18 cellular contexts compared by ENCODE assay signal in the genomic region with DNA sequence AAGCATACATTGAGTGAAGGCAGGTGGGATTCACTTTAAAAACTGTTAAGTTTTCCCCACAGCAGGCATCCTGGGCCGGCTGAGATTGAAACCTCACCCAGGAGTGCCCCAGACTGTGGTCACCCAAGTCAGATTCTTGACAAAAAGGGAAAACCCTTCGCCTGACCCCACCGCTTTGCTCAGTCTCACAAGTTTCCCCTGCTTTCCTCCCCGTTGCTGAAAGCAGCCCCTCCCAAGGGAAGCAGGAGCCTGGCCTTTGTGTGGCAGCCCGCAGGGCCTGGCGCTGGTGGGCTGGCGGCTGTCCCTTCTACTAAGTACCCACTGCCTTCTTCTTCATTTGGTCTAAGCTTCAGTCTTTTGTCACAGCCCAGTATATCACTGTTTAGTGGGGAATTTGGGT. TPM values are rescaled to one million over a fixed set of nuclear protein-coding genes. Genes with fewer than 3 reads are reported as not detected.
A peak's percentile ranks its signal among the peaks of the same experiment; 100 is the strongest.
DNase-seq lines count a peak whose midpoint lies in the region; ATAC-seq and TF ChIP-seq lines count a peak whose summit lies in the region.
"Had no signal": no experiment of that assay in that cellular context is flagged by ENCODE, and none has a peak within 500 bp of the region (broad histone marks: within the 10 kb centered on the region; RNA-seq: fewer than 3 reads in every experiment).

No MANE protein-coding gene starts in this region.

- no peak for TF ChIP-seq POLR2A in stomach (IDR thresholded peaks at IDR 0.05)

- TF ChIP-seq CTCF in stomach (IDR thresholded peaks at IDR 0.05) (no peak), GM13976 (IDR thresholded peaks at IDR 0.05; ENCODE audit: borderline replicate concordance, control extremely low read depth, extremely low read depth, insufficient read depth, missing control alignments) (no peak)

- WGBS in stomach, 5 donors: 50 to 69% (median 60%) methylated on average over 7 of the region's 7 CpGs

- DNase-seq in H7 (peak; percentile 51), stomach (no peak), GM13976 (ENCODE audit: low spot score) (no peak)
- DNase-seq in stimulated activated CD4-positive, alpha-beta T cell treated with anti-CD3 and anti-CD28 coated beads, Interleukin-4, amount 100 ng/mL, for 4 hours: no peak
- DNase-seq in activated CD8-positive, alpha-beta memory T cell treated with anti-CD3 and anti-CD28 coated beads, Interleukin-2, amount 50 U/mL, for 4 hours: no peak
- DNase-seq: activated CD4-positive, alpha-beta T cell treated with anti-CD3 and anti-CD28 coated beads for 48 hours; activated effector memory CD4-positive, alpha-beta T cell treated with anti-CD3 and anti-CD28 coated beads, Interleukin-2, amount 50 U/mL, for 16 hours; caudate nucleus; HFFc6; left cardiac atrium; mesendoderm; NCI-H226; stimulated activated CD8-positive, alpha-beta memory T cell treated with anti-CD3 and anti-CD28 coated beads, Interleukin-4, amount 100 ng/mL, for 48 hours had no signal

- no peaks in the 10 kb centered on the region for H3K9me3 ChIP-seq in stomach
- H3K9me3 ChIP-seq: prostate gland, suprapubic skin had no signal

- H3K4me1 ChIP-seq in stomach: peaks cover 0 to 12% (median 8%) of the 10 kb centered on the region in 4 donors
- H3K4me1 ChIP-seq: prostate gland, suprapubic skin had no signal

- in situ Hi-C loops in GM13976 (cut with MboI; ENCODE audit: low sequenced_read_pairs, unreplicated experiment): no loop called here

- H3K4me3 ChIP-seq in H7 (ENCODE audit: insufficient read depth, low read depth, low read length) (no peak overlapping the region), stomach (no peak overlapping the region)
- H3K4me3 ChIP-seq: prostate gland, suprapubic skin had no signal

- intact Hi-C loops in stomach (cut with DNase I; ENCODE audit: low total_unique reads): loop anchor here (10.0 kb wide), 1 partner anchor 98 kb away; no protein-coding TSS in a partner anchor

- no peaks in the 10 kb centered on the region for H3K27me3 ChIP-seq in H7 (ENCODE audit: control insufficient read depth, insufficient read depth, low read length)
- peaks cover 0 to 10% (median 0%) of the 10 kb centered on the region in 3 donors for H3K27me3 ChIP-seq in stomach

- TF ChIP-seq EP300 in stomach (IDR thresholded peaks at IDR 0.05): no peak

- H3K36me3 ChIP-seq in H7 (replicated peaks; ENCODE audit: control insufficient read depth, insufficient read depth, low read length) (no peaks in the 10 kb centered on the region), stomach (no peaks in the 10 kb centered on the region)
- H3K36me3 ChIP-seq: prostate gland, suprapubic skin had no signal

- peak overlapping the region in 3 of 5 donors; percentile 46 to 72 (median 54) for H3K27ac ChIP-seq in stomach
- H3K27ac ChIP-seq: prostate gland, RWPE1, suprapubic skin had no signal

- ATAC-seq in GM19023 (IDR thresholded peaks at IDR 0.05; ENCODE audit: unreplicated experiment) (peak; percentile 77), HG03354 (IDR thresholded peaks at IDR 0.05; ENCODE audit: poor library complexity, severe bottlenecking, unreplicated experiment) (peak; percentile 48)
- ATAC-seq: left cardiac atrium had no signal

RNA-seq across cellular contexts. Expression of gene RNF32, which starts 16.0 kb away (rescaled TPM):
- 1.0 and 1.1 TPM in 2 replicates for total RNA-seq in H7 (2014; rRNA removed; shearing (Covaris generic))
- 1 to 10 TPM in 3 of 5 donors, not detected in 2; 1.2 to 4.7 (median 1.5) TPM for total RNA-seq in stomach
- polyA plus RNA-seq in stomach: 1 to 10 TPM; 2.2 to 4.1 (median 2.6) TPM
